In the genomic region with DNA sequence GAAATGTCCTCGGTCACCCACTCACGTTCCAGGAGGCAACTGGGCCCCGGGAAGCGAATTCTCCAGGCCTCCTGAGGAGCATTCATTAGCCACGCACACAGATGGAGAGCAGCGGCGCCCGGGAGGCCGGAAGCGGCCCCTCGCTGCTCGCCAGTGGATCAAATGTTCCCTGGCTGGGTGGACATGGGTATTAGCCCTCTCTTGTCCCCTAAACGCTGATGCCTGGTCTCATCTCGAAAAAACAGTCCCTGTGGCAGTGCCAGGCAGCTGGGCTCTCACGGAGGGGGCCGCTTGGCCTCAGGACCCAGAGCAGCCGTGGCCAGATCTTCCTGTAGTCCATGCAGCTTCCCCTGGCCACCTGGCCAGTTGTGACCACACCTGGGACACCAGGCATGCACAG, we compare ENCODE assay signal across 20 cellular contexts. TPM values are rescaled to one million over a fixed set of nuclear protein-coding genes. Genes with fewer than 3 reads are reported as not detected.
DNase-seq lines count a peak whose midpoint lies in the region; ATAC-seq, FAIRE-seq and TF ChIP-seq lines count a peak whose summit lies in the region.
"Had no signal": no experiment of that assay in that cellular context is flagged by ENCODE, and none has a peak within 500 bp of the region (broad histone marks: within the 10 kb centered on the region; RNA-seq: fewer than 3 reads in every experiment).

No MANE protein-coding gene starts in this region.

- H2BK120ac ChIP-seq in mesendoderm (ENCODE audit: low read depth, low read length) (no peak overlapping the region), neuronal stem cell (ENCODE audit: low read depth, low read length) (no peak overlapping the region)

- no peaks in the 10 kb centered on the region for H3K36me3 ChIP-seq in HepG2 (replicated peaks in 1 of 2; ENCODE audit: control insufficient read depth in 1 of 2, insufficient read depth in 2 of 2, low read length in 2 of 2)
- H3K36me3 ChIP-seq in right lobe of liver: no peaks in the 10 kb centered on the region
- H3K36me3 ChIP-seq in mesendoderm (ENCODE audit: control insufficient read depth, insufficient read depth, low read length): no peaks in the 10 kb centered on the region
- H3K36me3 ChIP-seq in neuronal stem cell (replicated peaks in 1 of 2; ENCODE audit: control insufficient read depth in 2 of 2, insufficient read depth in 2 of 2, low read length in 2 of 2): no peaks in the 10 kb centered on the region
- H3K36me3 ChIP-seq: BLaER1 had no signal

- H2BK15ac ChIP-seq in mesendoderm (replicated peaks; ENCODE audit: low read depth) (no peak overlapping the region), neuronal stem cell (ENCODE audit: low read length) (peak overlapping the region; percentile 26)

- WGBS in HepG2 (ENCODE audit: low lambda C conversion rate): 98% methylated on average over 7 of the region's 17 CpGs
- WGBS in right lobe of liver (ENCODE audit: insufficient coverage, low coverage, low lambda C conversion rate, missing lambda C conversion rate): 89% methylated on average over 11 of the region's 17 CpGs
- WGBS in mesendoderm (ENCODE audit: extremely low coverage, insufficient coverage, low lambda C conversion rate): no CpG with 5 or more reads among the region's 17 CpGs
- WGBS in neuronal stem cell (ENCODE audit: extremely low coverage in 2 of 2, insufficient read length in 2 of 2, insufficient replicate concordance in 1 of 2), 2 donors: no CpG with 5 or more reads among the region's 17 CpGs

- in situ Hi-C loops in HepG2 (cut with HindIII; ENCODE audit: extremely low pct_ligation_motif_present, low pct_unique_long_range_greater_than_20kb): loop anchor here (5.0 to 10.0 kb wide), 2 partner anchors 147 to 230 kb away; no protein-coding TSS in a partner anchor

- H3K9me3 ChIP-seq in HepG2 (ENCODE audit: low read length) (no peaks in the 10 kb centered on the region), right lobe of liver (no peaks in the 10 kb centered on the region), neuronal stem cell (replicated peaks in 1 of 2; ENCODE audit: control insufficient read depth in 2 of 2, insufficient read depth in 1 of 2, low read depth in 1 of 2, low read length in 2 of 2) (no peaks in the 10 kb centered on the region)
- H3K9me3 ChIP-seq: BLaER1 had no signal

- H3K4me2 ChIP-seq in HepG2 (ENCODE audit: low read depth, low read length) (no peak overlapping the region), mesendoderm (ENCODE audit: low read length) (no peak overlapping the region), neuronal stem cell (ENCODE audit: insufficient read depth, low read length, poor library complexity, severe bottlenecking) (no peak overlapping the region)
- H3K4me2 ChIP-seq: BLaER1 had no signal

- peak overlapping the region; percentile 1 for H3K23ac ChIP-seq in mesendoderm (ENCODE audit: low read length)
- H3K23ac ChIP-seq in neuronal stem cell (ENCODE audit: low read depth, low read length, poor library complexity): no peak overlapping the region

- TF ChIP-seq RAD21 in HepG2 (CRISPR knock-in tag; IDR thresholded peaks at IDR 0.05): no peak

- H3K4me1 ChIP-seq in HepG2 (ENCODE audit: insufficient read depth, low read length) (peaks cover 100% of the 10 kb centered on the region), right lobe of liver (peaks cover 0 to 12% (median 0%) of the 10 kb centered on the region in 4 donors), mesendoderm (ENCODE audit: control insufficient read depth, low read depth, low read length) (peaks cover 3% of the 10 kb centered on the region), neuronal stem cell (ENCODE audit: control insufficient read depth in 2 of 2, insufficient read depth in 1 of 2, low read depth in 1 of 2, low read length in 2 of 2) (peaks cover 20 to 30% of the 10 kb centered on the region in 2 donors)

- no peaks in the 10 kb centered on the region for H4K20me1 ChIP-seq in HepG2 (ENCODE audit: insufficient read depth, low read length)
- H4K20me1 ChIP-seq: BLaER1 had no signal

- no peak for TF ChIP-seq POLR2A in HepG2 (IDR thresholded peaks at IDR 0.05; ENCODE audit: insufficient read depth in 1 of 2, low read depth in 2 of 2, low read length in 2 of 2)
- no peak for TF ChIP-seq POLR2A in right lobe of liver (IDR thresholded peaks at IDR 0.05)

- BruUV-seq in HepG2 (replicated peaks; lab: Mats Ljungman, UMichigan): no TSS peak

- H4K91ac ChIP-seq in neuronal stem cell (ENCODE audit: low read depth, low read length, poor library complexity): no peak overlapping the region

- H3K4me3 ChIP-seq in HepG2 (replicated peaks in 1 of 3; ENCODE audit: insufficient read depth in 1 of 3, low read depth in 2 of 3, low read length in 3 of 3) (no peak overlapping the region), right lobe of liver (no peak overlapping the region), mesendoderm (ENCODE audit: low read length) (no peak overlapping the region), neuronal stem cell (ENCODE audit: low read length in 2 of 2) (no peak overlapping the region)
- H3K4me3 ChIP-seq: BLaER1 had no signal

- no peaks in the 10 kb centered on the region for H3K27me3 ChIP-seq in HepG2 (ENCODE audit: control insufficient read depth in 1 of 2, insufficient read depth in 2 of 2, low read length in 2 of 2)
- H3K27me3 ChIP-seq in right lobe of liver: no peaks in the 10 kb centered on the region
- H3K27me3 ChIP-seq in mesendoderm (ENCODE audit: insufficient read depth, low read length, poor library complexity): no peaks in the 10 kb centered on the region
- H3K27me3 ChIP-seq in neuronal stem cell (ENCODE audit: control insufficient read depth in 3 of 3, insufficient read depth in 3 of 3, low read depth in 1 of 3, low read length in 3 of 3): peaks cover 0 to 22% (median 0%) of the 10 kb centered on the region in 3 experiments
- H3K27me3 ChIP-seq: BLaER1 had no signal

- H3K79me1 ChIP-seq in mesendoderm (ENCODE audit: low read length): no peaks in the 10 kb centered on the region
- no peaks in the 10 kb centered on the region for H3K79me1 ChIP-seq in neuronal stem cell (ENCODE audit: low read depth, low read length)

- ATAC-seq in HepG2: no peak
- no peak for ATAC-seq in right lobe of liver
- ATAC-seq in GM19455 (IDR thresholded peaks at IDR 0.05; ENCODE audit: unreplicated experiment): no peak

- CTCF ChIA-PET in HepG2 (lab: Yijun Ruan, JAX; ENCODE audit: low intra/inter-chr PET ratio, low total read pairs): no interaction called here

- H3K56ac ChIP-seq in mesendoderm (ENCODE audit: low read length): peak overlapping the region; percentile 2

- no peak for FAIRE-seq in HepG2 (lab: Jason Lieb, UNC)

- H3K18ac ChIP-seq in mesendoderm (ENCODE audit: low read length): no peak overlapping the region
- H3K18ac ChIP-seq in neuronal stem cell (ENCODE audit: low read length): peak overlapping the region; percentile 11

- TF ChIP-seq CTCF in HepG2 (CRISPR knock-in tag; IDR thresholded peaks at IDR 0.05) (no peak), right lobe of liver (IDR thresholded peaks at IDR 0.05) (no peak)

- DNase-seq in HepG2 (ENCODE audit: low spot score) (no peak), right lobe of liver (no peak), mesendoderm (no peak), neuronal stem cell (ENCODE audit: low spot score) (no peak), SW480 (ENCODE audit: low spot score) (no peak), midbrain (lab: John Stamatoyannopoulos, UW) (no peak)
- DNase-seq: 8988T; CD4-positive, alpha-beta memory T cell; DMS153; DMS79; GF-D8; HCEC 1CT; IMR-90 had no signal

- H2BK5ac ChIP-seq in mesendoderm (ENCODE audit: low read length) (no peak overlapping the region), neuronal stem cell (ENCODE audit: low read length) (peak overlapping the region; percentile 31)

- intact Hi-C loops in HepG2 (cut with micrococcal nuclease; ENCODE audit: unreplicated experiment) (loop anchor here (5.0 to 10.0 kb wide), 3 partner anchors 147 to 967 kb away; no protein-coding TSS in a partner anchor), right lobe of liver (cut with DNase I) (no loop called here)

- no peak overlapping the region for H2AFZ ChIP-seq in HepG2 (ENCODE audit: low read length)
- H2AFZ ChIP-seq in neuronal stem cell (ENCODE audit: low read length): no peak overlapping the region

- no peak overlapping the region for H4K5ac ChIP-seq in mesendoderm (ENCODE audit: low read length)

- H3K27ac ChIP-seq in HepG2 (ENCODE audit: extremely low read length, insufficient read depth, low read length): no peak overlapping the region
- H3K27ac ChIP-seq in right lobe of liver: no peak overlapping the region
- H3K27ac ChIP-seq in mesendoderm (ENCODE audit: low read depth, low read length): no peak overlapping the region
- no peak overlapping the region for H3K27ac ChIP-seq in neuronal stem cell (replicated peaks; ENCODE audit: low read length)
- H3K27ac ChIP-seq: BLaER1, HL-60 had no signal

- H3K79me2 ChIP-seq in HepG2 (ENCODE audit: insufficient read depth, low read length) (no peaks in the 10 kb centered on the region), mesendoderm (ENCODE audit: control insufficient read depth, insufficient read depth, low read length) (no peaks in the 10 kb centered on the region)

- H3K14ac ChIP-seq in neuronal stem cell (ENCODE audit: low read length): no peak overlapping the region

- H3K9ac ChIP-seq in HepG2 (ENCODE audit: insufficient read depth, low read depth, low read length) (no peak overlapping the region), mesendoderm (ENCODE audit: low read length) (no peak overlapping the region), neuronal stem cell (ENCODE audit: low read depth, low read length, poor library complexity) (no peak overlapping the region)
- H3K9ac ChIP-seq: BLaER1 had no signal

- TF ChIP-seq EP300 in HepG2 (IDR thresholded peaks at IDR 0.05; ENCODE audit: low read depth in 2 of 2, low read length in 2 of 2) (no peak), HepG2 (CRISPR knock-in tag; IDR thresholded peaks at IDR 0.05; ENCODE audit: borderline replicate concordance) (no peak)

- H4K8ac ChIP-seq in mesendoderm (ENCODE audit: low read depth, low read length): no peak overlapping the region
- no peak overlapping the region for H4K8ac ChIP-seq in neuronal stem cell (ENCODE audit: low read depth, low read length)

- POLR2A ChIA-PET in HepG2 (lab: Yijun Ruan, JAX): no interaction called here

- H3K4ac ChIP-seq in mesendoderm (ENCODE audit: low read depth, low read length) (no peak overlapping the region), neuronal stem cell (ENCODE audit: low read length) (peak overlapping the region; percentile 12)

- no peak overlapping the region for H2AK5ac ChIP-seq in mesendoderm (ENCODE audit: low read length)
- H2AK5ac ChIP-seq in neuronal stem cell (ENCODE audit: low read depth, low read length): peak overlapping the region; percentile 93

- no peak overlapping the region for H2BK12ac ChIP-seq in neuronal stem cell (ENCODE audit: low read length)

RNA-seq across cellular contexts. Expression of a gene that starts 59.0 kb away (rescaled TPM):
- total RNA-seq in HepG2 (2016; rRNA removed; fragmentation: Illumina TruSeq; extraction: Trizol) (48.2 and 95.5 TPM in 2 replicates), right lobe of liver (10 to 100 TPM in 1 of 6 experiments, 1 to 10 TPM in 2, not detected in 3; 1.7 to 13.4 (median 3.8) TPM)
- 20.1 and 21.5 TPM in 2 replicates for total RNA-seq in HepG2 (2016; cell fraction: cytosol; rRNA removed; fragmentation: Illumina TruSeq; extraction: Trizol; ENCODE audit: low read depth)
- total RNA-seq in HepG2 (2016; cell fraction: insoluble cytoplasmic fraction; rRNA removed; fragmentation: Illumina TruSeq; extraction: Trizol): 42.8 and 103 TPM in 2 replicates
- 36.0 and 50.6 TPM in 2 replicates for total RNA-seq in HepG2 (2016; cell fraction: membrane; rRNA removed; fragmentation: Illumina TruSeq; extraction: Trizol)
- total RNA-seq in HepG2 (2016; cell fraction: nucleus; rRNA removed; fragmentation: Illumina TruSeq; extraction: Trizol): 89.0 and 105 TPM in 2 replicates
- polyA plus RNA-seq in HepG2 (2011; rRNA removed): 312 and 395 TPM in 2 replicates
- 265 and 361 TPM in 2 replicates for polyA plus RNA-seq in HepG2 (2011; cell fraction: cytosol; rRNA removed)
- 341 and 399 TPM in 2 replicates for polyA plus RNA-seq in HepG2 (2011; cell fraction: nucleus; rRNA removed)
- 757 and 768 TPM in 2 replicates for polyA plus RNA-seq in HepG2 (2012)
- 47.2 and 71.3 TPM in 2 replicates for polyA plus RNA-seq in HepG2 (2016; cell fraction: cytosol; fragmentation: Illumina TruSeq; extraction: Trizol; ENCODE audit: low read depth)
- polyA plus RNA-seq in HepG2 (2016; cell fraction: insoluble cytoplasmic fraction; fragmentation: Illumina TruSeq; extraction: Trizol; ENCODE audit: low read depth): 105 and 121 TPM in 2 replicates
- 59.9 and 79.2 TPM in 2 replicates for polyA plus RNA-seq in HepG2 (2016; cell fraction: membrane; fragmentation: Illumina TruSeq; extraction: Trizol; ENCODE audit: low read depth)
- 324 and 361 TPM in 2 replicates for polyA plus RNA-seq in HepG2 (2016; cell fraction: nucleus; fragmentation: Illumina TruSeq; extraction: Trizol; ENCODE audit: insufficient read depth, low read depth)
- 0.49 and 99.7 TPM in 2 replicates for polyA minus RNA-seq in HepG2 (2011; rRNA and poly(A)+ RNA removed; ENCODE audit: low replicate concordance)
- polyA minus RNA-seq in HepG2 (2011; cell fraction: cytosol; rRNA and poly(A)+ RNA removed): 86.7 and 119 TPM in 2 replicates
- polyA minus RNA-seq in HepG2 (2011; cell fraction: nucleus; rRNA and poly(A)+ RNA removed): 18.8 and 31.0 TPM in 2 replicates
- 0.51 TPM for polyA plus RNA-seq in mesendoderm (2013, experiment 1 of 2)
- polyA plus RNA-seq in mesendoderm (2013, experiment 2 of 2): 0.56 TPM
- 6,496 TPM for polyA plus RNA-seq in neuronal stem cell (2013, experiment 1 of 2)
- 6,408 TPM for polyA plus RNA-seq in neuronal stem cell (2013, experiment 2 of 2)
- total RNA-seq: A673; CD4-positive, alpha-beta memory T cell; H4; HT1080 had no signal
- polyA plus RNA-seq: CD14-positive monocyte; CD4-positive, alpha-beta memory T cell had no signal
